Comparison of ENCODE assay signal across 11 cellular contexts in genomic region chr1:112172294-112172882, GRCh38.
A peak's percentile ranks its signal among the peaks of the same experiment; 100 is the strongest.
DNase-seq lines count a peak whose midpoint lies in the region; ATAC-seq and TF ChIP-seq lines count a peak whose summit lies in the region.
"Had no signal": no experiment of that assay in that cellular context is flagged by ENCODE, and none has a peak within 500 bp of the region (broad histone marks: within the 10 kb centered on the region; RNA-seq: fewer than 3 reads in every experiment).

No MANE protein-coding gene starts in this region.

- peaks cover 3% of the 10 kb centered on the region for H3K27me3 ChIP-seq in CD8-positive, alpha-beta T cell (ENCODE audit: insufficient read depth, low read length)
- H3K27me3 ChIP-seq: BLaER1 treated with 17β-estradiol and CSF1 and Interleukin-3, amounts not matched to agents 10 nM and 100 nM had no signal

- POLR2A ChIA-PET in activated CD4-positive, alpha-beta memory T cell treated with anti-CD3 and anti-CD28 coated beads, Interleukin-2, amount 10 ng/mL, durations not matched to agents 7 days and 5 days (lab: Charles Lee), result no interaction called here
- POLR2A ChIA-PET in activated CD4-positive, alpha-beta memory T cell treated with anti-CD3 and anti-CD28 coated beads for 36 hours (lab: Charles Lee), result no interaction called here
- POLR2A ChIA-PET in CD8-positive, alpha-beta T cell (lab: Charles Lee), result no interaction called here

- no peak for TF ChIP-seq POLR2A in lower leg skin (IDR thresholded peaks at IDR 0.05)

- H3K4me3 ChIP-seq in foreskin fibroblast (ENCODE audit: low read depth in 1 of 2, low read length in 2 of 2) (no peak overlapping the region), skeletal muscle cell (ENCODE audit: low read depth, low read length) (no peak overlapping the region), lower leg skin (ENCODE audit: low read depth, poor library complexity, severe bottlenecking) (no peak overlapping the region)
- no peak overlapping the region for H3K4me3 ChIP-seq in CD8-positive, alpha-beta T cell (ENCODE audit: low read depth, low read length)
- H3K4me3 ChIP-seq: BLaER1 treated with 17β-estradiol and CSF1 and Interleukin-3, amounts not matched to agents 10 nM and 100 nM had no signal

- no peaks in the 10 kb centered on the region for H3K36me3 Mint-ChIP-seq in activated CD4-positive, alpha-beta memory T cell treated with anti-CD3 and anti-CD28 coated beads, Interleukin-2, amount 10 ng/mL, durations not matched to agents 7 days and 5 days (ENCODE audit: low read depth)
- H3K36me3 Mint-ChIP-seq in activated CD4-positive, alpha-beta memory T cell treated with anti-CD3 and anti-CD28 coated beads for 36 hours, result no peaks in the 10 kb centered on the region
- no peaks in the 10 kb centered on the region for H3K36me3 Mint-ChIP-seq in CD8-positive, alpha-beta T cell
- H3K36me3 Mint-ChIP-seq: naive thymus-derived CD8-positive, alpha-beta T cell had no signal

- WGBS in lower leg skin, 2 donors, result 5 to 20% methylated on average over 2 of the region's 2 CpGs

- H3K27ac ChIP-seq in CD8-positive, alpha-beta T cell (ENCODE audit: low read depth, low read length), result no peak overlapping the region
- H3K27ac ChIP-seq: BLaER1 treated with 17β-estradiol and CSF1 and Interleukin-3, amounts not matched to agents 10 nM and 100 nM had no signal

- ATAC-seq in CD8-positive, alpha-beta T cell, result no peak
- ATAC-seq: naive thymus-derived CD8-positive, alpha-beta T cell had no signal

- H3K4me3 Mint-ChIP-seq in activated CD4-positive, alpha-beta memory T cell treated with anti-CD3 and anti-CD28 coated beads, Interleukin-2, amount 10 ng/mL, durations not matched to agents 7 days and 5 days, result no peak overlapping the region
- no peak overlapping the region for H3K4me3 Mint-ChIP-seq in activated CD4-positive, alpha-beta memory T cell treated with anti-CD3 and anti-CD28 coated beads for 36 hours
- no peak overlapping the region for H3K4me3 Mint-ChIP-seq in CD8-positive, alpha-beta T cell
- H3K4me3 Mint-ChIP-seq: naive thymus-derived CD8-positive, alpha-beta T cell had no signal

- TF ChIP-seq CTCF in foreskin fibroblast (IDR thresholded peaks at IDR 0.05; ENCODE audit: low read depth, low read length), result no peak
- no peak for TF ChIP-seq CTCF in CD8-positive, alpha-beta T cell (IDR thresholded peaks at IDR 0.05)
- no peak for TF ChIP-seq CTCF in lower leg skin (IDR thresholded peaks at IDR 0.05)

- no peaks in the 10 kb centered on the region for H3K4me1 ChIP-seq in CD8-positive, alpha-beta T cell (ENCODE audit: insufficient read depth, low read length)
- H3K4me1 ChIP-seq: BLaER1 treated with 17β-estradiol and CSF1 and Interleukin-3, amounts not matched to agents 10 nM and 100 nM had no signal

- H3K4me1 Mint-ChIP-seq in activated CD4-positive, alpha-beta memory T cell treated with anti-CD3 and anti-CD28 coated beads, Interleukin-2, amount 10 ng/mL, durations not matched to agents 7 days and 5 days, result no peaks in the 10 kb centered on the region
- no peaks in the 10 kb centered on the region for H3K4me1 Mint-ChIP-seq in activated CD4-positive, alpha-beta memory T cell treated with anti-CD3 and anti-CD28 coated beads for 36 hours (ENCODE audit: low read depth)
- no peaks in the 10 kb centered on the region for H3K4me1 Mint-ChIP-seq in CD8-positive, alpha-beta T cell (ENCODE audit: low read depth)
- H3K4me1 Mint-ChIP-seq: naive thymus-derived CD8-positive, alpha-beta T cell had no signal

- peak; percentile 17 for DNase-seq in activated CD4-positive, alpha-beta memory T cell treated with anti-CD3 and anti-CD28 coated beads, Interleukin-2, amount 10 ng/mL, durations not matched to agents 7 days and 5 days
- DNase-seq in activated CD4-positive, alpha-beta memory T cell treated with anti-CD3 and anti-CD28 coated beads for 36 hours, result no peak
- DNase-seq in RPMI8226 (peak; percentile 5), foreskin fibroblast (peak; percentile 33 to 67), skeletal muscle cell (ENCODE audit: low read depth) (peak; percentile 8), lower leg skin (ENCODE audit: low spot score in 2 of 2) (no peak), T1000 (lab: John Stamatoyannopoulos, UW) (no peak)
- DNase-seq in CD8-positive, alpha-beta T cell, result no peak
- DNase-seq: activated T-cell treated with anti-CD3 and anti-CD28 coated beads, Interleukin-2, amount 50 U/mL, for 1 hour had no signal

- CTCF ChIA-PET in activated CD4-positive, alpha-beta memory T cell treated with anti-CD3 and anti-CD28 coated beads, Interleukin-2, amount 10 ng/mL, durations not matched to agents 7 days and 5 days (lab: Charles Lee), result no interaction called here
- CTCF ChIA-PET in activated CD4-positive, alpha-beta memory T cell treated with anti-CD3 and anti-CD28 coated beads for 36 hours (lab: Charles Lee), result no interaction called here
- CTCF ChIA-PET in CD8-positive, alpha-beta T cell (lab: Charles Lee), result no interaction called here

- H3K9me3 ChIP-seq in CD8-positive, alpha-beta T cell (ENCODE audit: low read length), result peaks cover 4% of the 10 kb centered on the region
- H3K9me3 ChIP-seq: BLaER1 treated with 17β-estradiol and CSF1 and Interleukin-3, amounts not matched to agents 10 nM and 100 nM had no signal

- no peaks in the 10 kb centered on the region for H3K36me3 ChIP-seq in CD8-positive, alpha-beta T cell (ENCODE audit: insufficient read depth, low read length)
- H3K36me3 ChIP-seq: BLaER1 treated with 17β-estradiol and CSF1 and Interleukin-3, amounts not matched to agents 10 nM and 100 nM had no signal

- no peaks in the 10 kb centered on the region for H3K9me3 Mint-ChIP-seq in activated CD4-positive, alpha-beta memory T cell treated with anti-CD3 and anti-CD28 coated beads, Interleukin-2, amount 10 ng/mL, durations not matched to agents 7 days and 5 days
- no peaks in the 10 kb centered on the region for H3K9me3 Mint-ChIP-seq in activated CD4-positive, alpha-beta memory T cell treated with anti-CD3 and anti-CD28 coated beads for 36 hours
- H3K9me3 Mint-ChIP-seq in CD8-positive, alpha-beta T cell, result no peaks in the 10 kb centered on the region

- no peaks in the 10 kb centered on the region for H3K27me3 Mint-ChIP-seq in activated CD4-positive, alpha-beta memory T cell treated with anti-CD3 and anti-CD28 coated beads, Interleukin-2, amount 10 ng/mL, durations not matched to agents 7 days and 5 days
- peaks cover 7% of the 10 kb centered on the region for H3K27me3 Mint-ChIP-seq in activated CD4-positive, alpha-beta memory T cell treated with anti-CD3 and anti-CD28 coated beads for 36 hours
- H3K27me3 Mint-ChIP-seq in CD8-positive, alpha-beta T cell (ENCODE audit: low read depth), result peaks cover 10% of the 10 kb centered on the region

- H3K27ac Mint-ChIP-seq in activated CD4-positive, alpha-beta memory T cell treated with anti-CD3 and anti-CD28 coated beads, Interleukin-2, amount 10 ng/mL, durations not matched to agents 7 days and 5 days, result no peak overlapping the region
- no peak overlapping the region for H3K27ac Mint-ChIP-seq in activated CD4-positive, alpha-beta memory T cell treated with anti-CD3 and anti-CD28 coated beads for 36 hours
- no peak overlapping the region for H3K27ac Mint-ChIP-seq in CD8-positive, alpha-beta T cell
- H3K27ac Mint-ChIP-seq: naive thymus-derived CD8-positive, alpha-beta T cell had no signal

- intact Hi-C loops in activated CD4-positive, alpha-beta memory T cell treated with anti-CD3 and anti-CD28 coated beads for 36 hours (cut with micrococcal nuclease), result no loop called here
- intact Hi-C loops in CD8-positive, alpha-beta T cell (cut with DNase I, micrococcal nuclease), result no loop called here
- intact Hi-C loops in lower leg skin (cut with DNase I; ENCODE audit: low total_unique reads), result no loop called here

Comparison
In these comparisons a context has a peak if more than half of its experiments do, and no peak if none do; other contexts are left out.
1. DNase-seq: peak in activated CD4-positive, alpha-beta memory T cell treated with anti-CD3 and anti-CD28 coated beads, Interleukin-2, amount 10 ng/mL, durations not matched to agents 7 days and 5 days (single experiment), RPMI8226 (single experiment), foreskin fibroblast (2 of 2) and skeletal muscle cell (single experiment); none in activated CD4-positive, alpha-beta memory T cell treated with anti-CD3 and anti-CD28 coated beads for 36 hours (single experiment), CD8-positive, alpha-beta T cell (0 of 7), lower leg skin (0 of 2) and T1000 (single experiment).